ENCODE assay signal across 8 cellular contexts in genomic region chr3:159322322-159322939, GRCh38.
DNase-seq lines count a peak whose midpoint lies in the region; ATAC-seq and TF ChIP-seq lines count a peak whose summit lies in the region.

No MANE protein-coding gene starts in this region.

- H2AFZ ChIP-seq in neuronal stem cell (ENCODE audit: low read length): no peak overlapping the region

- H3K23ac ChIP-seq in neuronal stem cell (ENCODE audit: low read depth, low read length, poor library complexity): no peak overlapping the region

- WGBS in neuronal stem cell (ENCODE audit: extremely low coverage in 2 of 2, insufficient read length in 2 of 2, insufficient replicate concordance in 1 of 2), 2 donors: no CpG with 5 or more reads among the region's 8 CpGs

- H3K14ac ChIP-seq in neuronal stem cell (ENCODE audit: low read length): no peak overlapping the region

- H2BK12ac ChIP-seq in neuronal stem cell (ENCODE audit: low read length): no peak overlapping the region

- H3K27ac ChIP-seq in neuronal stem cell (replicated peaks; ENCODE audit: low read length): no peak overlapping the region

- H3K4me1 ChIP-seq in neuronal stem cell (ENCODE audit: control insufficient read depth in 2 of 2, insufficient read depth in 1 of 2, low read depth in 1 of 2, low read length in 2 of 2): no peaks in the 10 kb centered on the region

- CTCF ChIA-PET in activated CD4-positive, alpha-beta T cell treated with anti-CD3 and anti-CD28 coated beads for 36 hours (lab: Charles Lee): interaction anchor here (0.7 to 1.7 kb wide), 4 partner anchors 10 to 484 kb away, joined by 3 to 7 read pairs (median 4); no protein-coding TSS in a partner anchor

- POLR2A ChIA-PET in activated CD4-positive, alpha-beta T cell treated with anti-CD3 and anti-CD28 coated beads for 36 hours (lab: Charles Lee): no interaction called here

- no peaks in the 10 kb centered on the region for H3K36me3 ChIP-seq in neuronal stem cell (replicated peaks in 1 of 2; ENCODE audit: control insufficient read depth in 2 of 2, insufficient read depth in 2 of 2, low read length in 2 of 2)

- no peak overlapping the region for H3K9ac ChIP-seq in neuronal stem cell (ENCODE audit: low read depth, low read length, poor library complexity)

- H3K27ac Mint-ChIP-seq in activated CD4-positive, alpha-beta T cell treated with anti-CD3 and anti-CD28 coated beads for 36 hours: no peak overlapping the region
- H3K27ac Mint-ChIP-seq in endothelial cell (ENCODE audit: unreplicated experiment): no peak overlapping the region

- H2BK15ac ChIP-seq in neuronal stem cell (ENCODE audit: low read length): no peak overlapping the region

- DNase-seq in activated CD4-positive, alpha-beta T cell treated with anti-CD3 and anti-CD28 coated beads for 36 hours: peak; percentile 54
- DNase-seq in activated CD4-positive, alpha-beta T cell treated with anti-CD3 and anti-CD28 coated beads, Interleukin-2, amount 50 U/mL, for 1 hour: no peak
- DNase-seq in HCEC 1CT (peak; percentile 37), NOMO-1 treated with DMSO at 0.1 percent for 48 hours (lab: John Stamatoyannopoulos, UW; ENCODE audit: unreplicated experiment) (peak; percentile 15), endothelial cell (ENCODE audit: low spot score) (peak; percentile 66), neuronal stem cell (ENCODE audit: low spot score) (peak; percentile 53), MV-4-11 (lab: John Stamatoyannopoulos, UW) (no peak)

- peak; percentile 93 for TF ChIP-seq CTCF in endothelial cell (IDR thresholded peaks at IDR 0.05; ENCODE audit: unreplicated experiment)

- H4K8ac ChIP-seq in neuronal stem cell (ENCODE audit: low read depth, low read length): no peak overlapping the region

- no peak overlapping the region for H3K4me3 Mint-ChIP-seq in activated CD4-positive, alpha-beta T cell treated with anti-CD3 and anti-CD28 coated beads for 36 hours
- no peak overlapping the region for H3K4me3 Mint-ChIP-seq in endothelial cell (ENCODE audit: unreplicated experiment)

- H4K91ac ChIP-seq in neuronal stem cell (ENCODE audit: low read depth, low read length, poor library complexity): no peak overlapping the region

- no peaks in the 10 kb centered on the region for H3K27me3 Mint-ChIP-seq in activated CD4-positive, alpha-beta T cell treated with anti-CD3 and anti-CD28 coated beads for 36 hours
- H3K27me3 Mint-ChIP-seq in endothelial cell (ENCODE audit: unreplicated experiment): no peaks in the 10 kb centered on the region

- no peak overlapping the region for H2AK5ac ChIP-seq in neuronal stem cell (ENCODE audit: low read depth, low read length)

- no peak overlapping the region for H3K18ac ChIP-seq in neuronal stem cell (ENCODE audit: low read length)

- no peaks in the 10 kb centered on the region for H3K9me3 Mint-ChIP-seq in activated CD4-positive, alpha-beta T cell treated with anti-CD3 and anti-CD28 coated beads for 36 hours (ENCODE audit: low read depth)
- no peaks in the 10 kb centered on the region for H3K9me3 Mint-ChIP-seq in endothelial cell (ENCODE audit: unreplicated experiment)

- H3K36me3 Mint-ChIP-seq in activated CD4-positive, alpha-beta T cell treated with anti-CD3 and anti-CD28 coated beads for 36 hours (ENCODE audit: low read depth): no peaks in the 10 kb centered on the region
- no peaks in the 10 kb centered on the region for H3K36me3 Mint-ChIP-seq in endothelial cell (ENCODE audit: low read depth, unreplicated experiment)

- intact Hi-C loops in activated CD4-positive, alpha-beta T cell treated with anti-CD3 and anti-CD28 coated beads for 36 hours (cut with DNase I, micrococcal nuclease): loop anchor here (1.0 to 10.0 kb wide), 2 partner anchors 482 to 483 kb away; no protein-coding TSS in a partner anchor

- H3K4me3 ChIP-seq in neuronal stem cell (ENCODE audit: low read length in 2 of 2): no peak overlapping the region

- H2BK5ac ChIP-seq in neuronal stem cell (ENCODE audit: low read length): no peak overlapping the region

- H3K4ac ChIP-seq in neuronal stem cell (ENCODE audit: low read length): no peak overlapping the region

- no peak for ATAC-seq in activated CD4-positive, alpha-beta T cell treated with anti-CD3 and anti-CD28 coated beads for 36 hours
- ATAC-seq in GM18517 (IDR thresholded peaks at IDR 0.05; ENCODE audit: unreplicated experiment): no peak

- no peaks in the 10 kb centered on the region for H3K79me1 ChIP-seq in neuronal stem cell (ENCODE audit: low read depth, low read length)

- H3K27me3 ChIP-seq in neuronal stem cell (ENCODE audit: control insufficient read depth in 3 of 3, insufficient read depth in 3 of 3, low read depth in 1 of 3, low read length in 3 of 3): no peaks in the 10 kb centered on the region

- H3K9me3 ChIP-seq in neuronal stem cell (replicated peaks in 1 of 2; ENCODE audit: control insufficient read depth in 2 of 2, insufficient read depth in 1 of 2, low read depth in 1 of 2, low read length in 2 of 2): no peaks in the 10 kb centered on the region

- no peak overlapping the region for H2BK120ac ChIP-seq in neuronal stem cell (ENCODE audit: low read depth, low read length)

- H3K4me2 ChIP-seq in neuronal stem cell (ENCODE audit: insufficient read depth, low read length, poor library complexity, severe bottlenecking): no peak overlapping the region

- no peaks in the 10 kb centered on the region for H3K4me1 Mint-ChIP-seq in activated CD4-positive, alpha-beta T cell treated with anti-CD3 and anti-CD28 coated beads for 36 hours
- peaks cover 1% of the 10 kb centered on the region for H3K4me1 Mint-ChIP-seq in endothelial cell (ENCODE audit: unreplicated experiment)

Comparison
In these comparisons a context has a peak if more than half of its experiments do, and no peak if none do; other contexts are left out.
1. DNase-seq: peak in activated CD4-positive, alpha-beta T cell treated with anti-CD3 and anti-CD28 coated beads for 36 hours (single experiment), HCEC 1CT (single experiment), NOMO-1 treated with DMSO at 0.1 percent for 48 hours (single experiment), endothelial cell (single experiment) and neuronal stem cell (single experiment); none in activated CD4-positive, alpha-beta T cell treated with anti-CD3 and anti-CD28 coated beads, Interleukin-2, amount 50 U/mL, for 1 hour (single experiment) and MV-4-11 (single experiment).